Comparison of ENCODE assay signal across 16 cellular contexts in the genomic region with DNA sequence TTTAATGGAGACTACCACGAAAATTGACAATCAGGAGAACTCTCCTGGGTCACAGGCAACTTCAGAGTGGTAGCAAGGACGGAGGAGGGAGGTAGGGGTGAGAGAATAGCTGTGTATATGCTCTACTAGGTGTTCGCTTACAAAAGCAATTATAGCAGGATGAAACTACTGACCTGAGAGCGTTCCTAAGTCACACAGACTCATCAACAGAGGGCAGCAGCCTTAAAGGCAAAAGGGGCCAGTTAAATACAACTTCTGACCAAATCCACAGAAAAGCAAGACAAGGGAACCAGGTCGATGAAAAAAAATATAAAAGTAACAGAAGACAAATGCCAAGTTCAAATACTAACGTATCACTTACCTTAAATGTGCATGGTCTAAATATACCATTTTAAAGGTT.
"Had no signal": no experiment of that assay in that cellular context is flagged by ENCODE, and none has a peak within 500 bp of the region (broad histone marks: within the 10 kb centered on the region; RNA-seq: fewer than 3 reads in every experiment).

No MANE protein-coding gene starts in this region.

- H3K27me3 Mint-ChIP-seq: activated CD4-positive, alpha-beta memory T cell treated with anti-CD3 and anti-CD28 coated beads for 36 hours; activated naive CD8-positive, alpha-beta T cell treated with anti-CD3 and anti-CD28 coated beads for 36 hours; dendritic cell treated with granulocyte-macrophage colony-stimulating factor and Interleukin-4, amounts not matched to agents 40 ng/mL and 50 ng/mL, for 4 days; effector memory CD8-positive, alpha-beta T cell; naive thymus-derived CD4-positive, alpha-beta T cell; stimulated activated naive CD8-positive, alpha-beta T cell treated with anti-CD3 and anti-CD28 coated beads, Interleukin-15, amount 100 ng/mL, for 72 hours had no signal

- H3K4me3 ChIP-seq: skin epidermis, testis, upper lobe of right lung had no signal

- H3K9me3 ChIP-seq: testis, upper lobe of right lung had no signal

- H3K36me3 ChIP-seq: brain microvascular endothelial cell, upper lobe of right lung had no signal

- H3K36me3 Mint-ChIP-seq: activated CD4-positive, alpha-beta memory T cell treated with anti-CD3 and anti-CD28 coated beads for 36 hours; activated naive CD8-positive, alpha-beta T cell treated with anti-CD3 and anti-CD28 coated beads for 36 hours; immature natural killer cell; naive thymus-derived CD4-positive, alpha-beta T cell had no signal

- DNase-seq: activated CD4-positive, alpha-beta memory T cell treated with anti-CD3 and anti-CD28 coated beads for 36 hours; activated gamma-delta T cell treated with Interleukin-2 at 50 U/mL for 16 hours; activated naive CD8-positive, alpha-beta T cell treated with anti-CD3 and anti-CD28 coated beads for 36 hours; activated T-cell treated with anti-CD3 and anti-CD28 coated beads, Interleukin-2, amount 50 U/mL, for 48 hours; brain microvascular endothelial cell; effector memory CD8-positive, alpha-beta T cell; hippocampal formation; immature natural killer cell; naive thymus-derived CD4-positive, alpha-beta T cell; posterior cingulate gyrus; stimulated activated CD4-positive, alpha-beta T cell treated with anti-CD3 and anti-CD28 coated beads, Interleukin-4, amount 100 ng/mL, for 4 hours; stimulated activated naive CD8-positive, alpha-beta T cell treated with anti-CD3 and anti-CD28 coated beads, Interleukin-15, amount 100 ng/mL, for 72 hours; testis; upper lobe of right lung had no signal

- ATAC-seq: effector memory CD8-positive, alpha-beta T cell; naive thymus-derived CD4-positive, alpha-beta T cell; stimulated activated naive CD8-positive, alpha-beta T cell treated with anti-CD3 and anti-CD28 coated beads, Interleukin-15, amount 100 ng/mL, for 72 hours; upper lobe of right lung had no signal

- H3K27me3 ChIP-seq: brain microvascular endothelial cell, testis, upper lobe of right lung had no signal

- H3K4me3 Mint-ChIP-seq: activated CD4-positive, alpha-beta memory T cell treated with anti-CD3 and anti-CD28 coated beads for 36 hours; activated naive CD8-positive, alpha-beta T cell treated with anti-CD3 and anti-CD28 coated beads for 36 hours; dendritic cell treated with granulocyte-macrophage colony-stimulating factor and Interleukin-4, amounts not matched to agents 40 ng/mL and 50 ng/mL, for 4 days; effector memory CD8-positive, alpha-beta T cell; immature natural killer cell; naive thymus-derived CD4-positive, alpha-beta T cell; stimulated activated naive CD8-positive, alpha-beta T cell treated with anti-CD3 and anti-CD28 coated beads, Interleukin-15, amount 100 ng/mL, for 72 hours had no signal

- H3K4me1 ChIP-seq: testis, upper lobe of right lung had no signal

- H3K27ac ChIP-seq: brain microvascular endothelial cell, skin epidermis, testis, upper lobe of right lung had no signal

- H3K4me1 Mint-ChIP-seq: activated naive CD8-positive, alpha-beta T cell treated with anti-CD3 and anti-CD28 coated beads for 36 hours; immature natural killer cell; naive thymus-derived CD4-positive, alpha-beta T cell; stimulated activated naive CD8-positive, alpha-beta T cell treated with anti-CD3 and anti-CD28 coated beads, Interleukin-15, amount 100 ng/mL, for 72 hours had no signal

- H3K27ac Mint-ChIP-seq: activated CD4-positive, alpha-beta memory T cell treated with anti-CD3 and anti-CD28 coated beads for 36 hours; activated naive CD8-positive, alpha-beta T cell treated with anti-CD3 and anti-CD28 coated beads for 36 hours; dendritic cell treated with granulocyte-macrophage colony-stimulating factor and Interleukin-4, amounts not matched to agents 40 ng/mL and 50 ng/mL, for 4 days; effector memory CD8-positive, alpha-beta T cell; immature natural killer cell; naive thymus-derived CD4-positive, alpha-beta T cell; stimulated activated naive CD8-positive, alpha-beta T cell treated with anti-CD3 and anti-CD28 coated beads, Interleukin-15, amount 100 ng/mL, for 72 hours had no signal
